17 cellular contexts compared by ENCODE assay signal in genomic region chrX:40368611-40369061, GRCh38.
DNase-seq lines count a peak whose midpoint lies in the region; ATAC-seq and TF ChIP-seq lines count a peak whose summit lies in the region.
"Had no signal": no experiment of that assay in that cellular context is flagged by ENCODE, and none has a peak within 500 bp of the region (broad histone marks: within the 10 kb centered on the region; RNA-seq: fewer than 3 reads in every experiment).

No MANE protein-coding gene starts in this region.

- no peak overlapping the region for H3K23ac ChIP-seq in mesendoderm (ENCODE audit: low read length)

- no peaks in the 10 kb centered on the region for H3K27me3 ChIP-seq in mesendoderm (ENCODE audit: insufficient read depth, low read length, poor library complexity)
- H3K27me3 ChIP-seq: BLaER1 had no signal

- H3K18ac ChIP-seq in mesendoderm (ENCODE audit: low read length): no peak overlapping the region

- DNase-seq in A172 (ENCODE audit: low spot score) (peak; percentile 13), choroid plexus epithelial cell (ENCODE audit: low read depth) (peak; percentile 1), mesendoderm (peak; percentile 5), COLO829 (ENCODE audit: low spot score) (no peak), NCI-H187 treated with DMSO at 0.1 percent for 48 hours (lab: John Stamatoyannopoulos, UW) (no peak)
- DNase-seq: AML-193; Calu3; CD8-positive, alpha-beta memory T cell; DMS 273 treated with DMSO at 0.1 percent for 48 hours; HCEC 1CT; IMR-90; KBM-7 had no signal

- TF ChIP-seq CTCF in HEK293 (tag by site-specific recombination; IDR thresholded peaks at IDR 0.05) (no peak), choroid plexus epithelial cell (conservative IDR thresholded peaks at IDR 0.05; ENCODE audit: low read depth, low read length) (no peak)

- H2AK5ac ChIP-seq in mesendoderm (ENCODE audit: low read length): no peak overlapping the region

- CTCF ChIA-PET in HEK293 (lab: Yijun Ruan, JAX): no interaction called here

- H2BK15ac ChIP-seq in mesendoderm (replicated peaks; ENCODE audit: low read depth): no peak overlapping the region

- H4K5ac ChIP-seq in mesendoderm (ENCODE audit: low read length): no peak overlapping the region

- POLR2A ChIA-PET in HEK293 (lab: Yijun Ruan, JAX): no interaction called here

- H4K8ac ChIP-seq in mesendoderm (ENCODE audit: low read depth, low read length): no peak overlapping the region

- H3K79me2 ChIP-seq in mesendoderm (ENCODE audit: control insufficient read depth, insufficient read depth, low read length): no peaks in the 10 kb centered on the region

- no peak overlapping the region for H3K9ac ChIP-seq in mesendoderm (ENCODE audit: low read length)
- H3K9ac ChIP-seq: BLaER1 had no signal

- no peak overlapping the region for H2BK5ac ChIP-seq in mesendoderm (ENCODE audit: low read length)

- WGBS in mesendoderm (ENCODE audit: extremely low coverage, insufficient coverage, low lambda C conversion rate): no CpG with 5 or more reads among the region's 6 CpGs

- no peaks in the 10 kb centered on the region for H3K9me3 ChIP-seq in HEK293 (ENCODE audit: control insufficient read depth, insufficient read depth, low read depth, low read length)

- no peak overlapping the region for H3K4me2 ChIP-seq in mesendoderm (ENCODE audit: low read length)
- H3K4me2 ChIP-seq: BLaER1 had no signal

- peaks cover 8% of the 10 kb centered on the region for H3K4me1 ChIP-seq in HEK293 (ENCODE audit: control insufficient read depth, insufficient read depth, low read length)
- H3K4me1 ChIP-seq in mesendoderm (ENCODE audit: control insufficient read depth, low read depth, low read length): no peaks in the 10 kb centered on the region
- H3K4me1 ChIP-seq: BLaER1 had no signal

- H3K36me3 ChIP-seq in HEK293 (ENCODE audit: control insufficient read depth in 2 of 2, insufficient read depth in 1 of 2, low read length in 2 of 2): no peaks in the 10 kb centered on the region
- no peaks in the 10 kb centered on the region for H3K36me3 ChIP-seq in mesendoderm (ENCODE audit: control insufficient read depth, insufficient read depth, low read length)
- H3K36me3 ChIP-seq: BLaER1 had no signal

- no peak overlapping the region for H3K27ac ChIP-seq in HEK293 (ENCODE audit: extremely low read depth, low read depth, low read length)
- H3K27ac ChIP-seq in mesendoderm (ENCODE audit: low read depth, low read length): no peak overlapping the region
- H3K27ac ChIP-seq: 22Rv1, BLaER1 had no signal

- no peaks in the 10 kb centered on the region for H3K79me1 ChIP-seq in mesendoderm (ENCODE audit: low read length)

- H3K56ac ChIP-seq in mesendoderm (ENCODE audit: low read length): no peak overlapping the region

- no peak overlapping the region for H2BK120ac ChIP-seq in mesendoderm (ENCODE audit: low read depth, low read length)

- ATAC-seq in HG03469 (IDR thresholded peaks at IDR 0.05; ENCODE audit: unreplicated experiment): no peak
- ATAC-seq: GM12878 had no signal

- H3K4ac ChIP-seq in mesendoderm (ENCODE audit: low read depth, low read length): no peak overlapping the region

- H3K4me3 ChIP-seq in HEK293 (ENCODE audit: low read depth, low read length): no peak overlapping the region
- no peak overlapping the region for H3K4me3 ChIP-seq in choroid plexus epithelial cell (ENCODE audit: low read depth, low read length)
- no peak overlapping the region for H3K4me3 ChIP-seq in mesendoderm (ENCODE audit: low read length)
- H3K4me3 ChIP-seq: BLaER1, GM12878 had no signal

TF ChIP-seq in HEK293, 187 proteins besides CTCF, POLR2A, EP300 and RAD21 (continues in another document):
- peak; percentile 99 for TF ChIP-seq GLIS1 (tag by site-specific recombination; IDR thresholded peaks at IDR 0.05)
- TF ChIP-seq ZIC2 (tag by site-specific recombination; IDR thresholded peaks at IDR 0.05): peak; percentile 78
- TF ChIP-seq OSR2 (tag by site-specific recombination; IDR thresholded peaks at IDR 0.05): peak; percentile 69
- peak; percentile 44; the same call in 1 of the 2 replicates for TF ChIP-seq ZNF692 (tag by site-specific recombination; IDR thresholded peaks at IDR 0.05)
- peak; percentile 35; the same call in 1 of the 2 replicates for TF ChIP-seq PATZ1 (tag by site-specific recombination; IDR thresholded peaks at IDR 0.05)
- TF ChIP-seq ZEB2 (tag by site-specific recombination; IDR thresholded peaks at IDR 0.05): peak; percentile 48; the same call in 1 of the 2 replicates
- peak; percentile 39 for TF ChIP-seq ZBTB17 (tag by site-specific recombination; IDR thresholded peaks at IDR 0.05)
- no peak for TF ChIP-seq ZNF785 (tag by site-specific recombination; IDR thresholded peaks at IDR 0.05)
- TF ChIP-seq ATF2 (tag by site-specific recombination; IDR thresholded peaks at IDR 0.05; ENCODE audit: low read depth): 0 out of 2 replicates have a peak, but pooled peaks have one; percentile 41
- peak; percentile 60; the same call in 1 of the 2 replicates for TF ChIP-seq INSM2 (tag by site-specific recombination; IDR thresholded peaks at IDR 0.05)
- TF ChIP-seq ZFHX2 (tag by site-specific recombination; conservative IDR thresholded peaks at IDR 0.05): peak; percentile 86
- no peak for TF ChIP-seq RBAK (tag by site-specific recombination; IDR thresholded peaks at IDR 0.05)
- TF ChIP-seq ZXDB (tag by site-specific recombination; IDR thresholded peaks at IDR 0.05): 0 out of 2 replicates have a peak, but pooled peaks have one; percentile 20
- peak; percentile 23; the same call in 1 of the 2 replicates for TF ChIP-seq SP7 (tag by site-specific recombination; IDR thresholded peaks at IDR 0.05)
- peak; percentile 13; the same call in 1 of the 2 replicates for TF ChIP-seq TRIM28 (IDR thresholded peaks at IDR 0.05; ENCODE audit: borderline replicate concordance, low read length)

Comparison
In these comparisons a context has a peak if more than half of its experiments do, and no peak if none do; other contexts are left out.
1. DNase-seq: peak in A172 (single experiment), choroid plexus epithelial cell (single experiment) and mesendoderm (single experiment); none in COLO829 (single experiment) and NCI-H187 treated with DMSO at 0.1 percent for 48 hours (single experiment).